23 cellular contexts compared by ENCODE assay signal in the genomic region with DNA sequence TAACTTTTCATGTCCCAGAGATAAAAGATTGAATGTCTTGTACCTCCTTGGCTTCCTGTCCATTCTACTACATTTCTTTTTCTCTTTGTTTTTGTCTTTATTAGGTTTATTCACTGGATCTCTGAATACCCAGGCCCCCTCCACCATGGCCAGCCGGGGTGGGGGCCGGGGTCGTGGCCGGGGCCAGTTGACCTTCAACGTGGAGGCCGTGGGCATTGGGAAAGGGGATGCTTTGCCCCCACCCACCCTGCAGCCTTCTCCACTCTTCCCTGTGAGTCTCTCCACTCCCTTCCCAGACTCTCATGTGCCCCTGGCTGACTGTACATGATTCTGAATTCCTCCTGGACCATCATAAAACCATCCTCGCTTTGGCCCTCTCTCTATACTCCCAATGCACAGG. TPM values are rescaled to one million over a fixed set of nuclear protein-coding genes. Genes with fewer than 3 reads are reported as not detected.
DNase-seq lines count a peak whose midpoint lies in the region; ATAC-seq and TF ChIP-seq lines count a peak whose summit lies in the region.
"Had no signal": no experiment of that assay in that cellular context is flagged by ENCODE, and none has a peak within 500 bp of the region (broad histone marks: within the 10 kb centered on the region; RNA-seq: fewer than 3 reads in every experiment).

No MANE protein-coding gene starts in this region.

- no peaks in the 10 kb centered on the region for H3K9me3 ChIP-seq in subcutaneous abdominal adipose tissue (ENCODE audit: control insufficient read depth in 5 of 5, low read length in 5 of 5)
- H3K9me3 ChIP-seq: A549 had no signal

- no peak overlapping the region for H3K4me3 Mint-ChIP-seq in activated naive CD4-positive, alpha-beta T cell treated with anti-CD3 and anti-CD28 coated beads, Interleukin-2, amount 50 U/mL, for 24 hours
- no peak overlapping the region for H3K4me3 Mint-ChIP-seq in brain
- no peak overlapping the region for H3K4me3 Mint-ChIP-seq in naive thymus-derived CD8-positive, alpha-beta T cell
- H3K4me3 Mint-ChIP-seq: CD8-positive, alpha-beta T cell; HFFc6 had no signal

- H3K4me1 Mint-ChIP-seq in activated naive CD4-positive, alpha-beta T cell treated with anti-CD3 and anti-CD28 coated beads, Interleukin-2, amount 50 U/mL, for 24 hours, result peaks cover 35% of the 10 kb centered on the region
- H3K4me1 Mint-ChIP-seq in brain, result peaks cover 5% of the 10 kb centered on the region
- peaks cover 11 to 37% (median 26%) of the 10 kb centered on the region in 4 donors for H3K4me1 Mint-ChIP-seq in naive thymus-derived CD8-positive, alpha-beta T cell

- no peak for ATAC-seq in naive thymus-derived CD8-positive, alpha-beta T cell
- ATAC-seq in GM18868 (IDR thresholded peaks at IDR 0.05; ENCODE audit: unreplicated experiment) (no peak), GM19395 (IDR thresholded peaks at IDR 0.05; ENCODE audit: unreplicated experiment) (no peak), GM21528 (IDR thresholded peaks at IDR 0.05; ENCODE audit: low FRiP score, unreplicated experiment) (no peak)
- ATAC-seq: A549; CD8-positive, alpha-beta T cell; HepG2 had no signal

- peaks cover 0 to 5% (median 0%) of the 10 kb centered on the region in 5 donors for H3K36me3 ChIP-seq in subcutaneous abdominal adipose tissue (ENCODE audit: control insufficient read depth in 5 of 5, insufficient read depth in 5 of 5, low read length in 5 of 5)

- H3K36me3 Mint-ChIP-seq in activated naive CD4-positive, alpha-beta T cell treated with anti-CD3 and anti-CD28 coated beads, Interleukin-2, amount 50 U/mL, for 24 hours, result peaks cover 1% of the 10 kb centered on the region
- peaks cover 10% of the 10 kb centered on the region for H3K36me3 Mint-ChIP-seq in brain
- peaks cover 0 to 23% (median 2%) of the 10 kb centered on the region in 3 donors for H3K36me3 Mint-ChIP-seq in naive thymus-derived CD8-positive, alpha-beta T cell

- POLR2A ChIA-PET in naive thymus-derived CD8-positive, alpha-beta T cell (lab: Charles Lee), result interaction anchor here (25.2 to 30.6 kb wide), 2 partner anchors 13 to 26 kb away, joined by 462 to 1573 read pairs; partner anchors contain the start of genes ANKRD34A, LIX1L, POLR3GL and TXNIP

- no peaks in the 10 kb centered on the region for H3K27me3 ChIP-seq in subcutaneous abdominal adipose tissue (ENCODE audit: control insufficient read depth in 5 of 5, insufficient read depth in 4 of 5, low read length in 5 of 5)

- no peak overlapping the region for H3K4me3 ChIP-seq in subcutaneous abdominal adipose tissue (ENCODE audit: low read depth in 1 of 5, low read length in 5 of 5)
- H3K4me3 ChIP-seq: A549 had no signal

- peak overlapping the region; percentile 59 for H3K27ac Mint-ChIP-seq in activated naive CD4-positive, alpha-beta T cell treated with anti-CD3 and anti-CD28 coated beads, Interleukin-2, amount 50 U/mL, for 24 hours
- H3K27ac Mint-ChIP-seq in brain, result peak overlapping the region in 3 of 5 experiments; percentile 41 to 76 (median 66)
- H3K27ac Mint-ChIP-seq in naive thymus-derived CD8-positive, alpha-beta T cell, result peak overlapping the region in 7 of 10 donors; percentile 3 to 87 (median 54)

- DNase-seq in activated naive CD4-positive, alpha-beta T cell treated with anti-CD3 and anti-CD28 coated beads, Interleukin-2, amount 50 U/mL, for 16 hours, result no peak
- DNase-seq in naive thymus-derived CD8-positive, alpha-beta T cell, result no peak
- DNase-seq: Calu3, H7, HFFc6, KBM-7, NCI-H1105 treated with DMSO at 0.1 percent for 48 hours, NCI-H187, NCI-H2107, NCI-H510A, NCI-H774, Right ventricle myocardium superior had no signal

- no peak for TF ChIP-seq CTCF in brain (conservative IDR thresholded peaks at IDR 0.05)

- peaks cover 15 to 35% (median 30%) of the 10 kb centered on the region in 5 donors for H3K4me1 ChIP-seq in subcutaneous abdominal adipose tissue (ENCODE audit: control insufficient read depth in 5 of 5, insufficient read depth in 5 of 5, low read length in 5 of 5)

- H3K9ac ChIP-seq in subcutaneous abdominal adipose tissue (ENCODE audit: low read length in 5 of 5), result peak overlapping the region in 1 of 5 donors; percentile 41

- H3K27ac ChIP-seq in subcutaneous abdominal adipose tissue (ENCODE audit: low read depth, low read length), result peak overlapping the region; percentile 35
- H3K27ac ChIP-seq: A549 had no signal

- no peaks in the 10 kb centered on the region for H3K9me3 Mint-ChIP-seq in activated naive CD4-positive, alpha-beta T cell treated with anti-CD3 and anti-CD28 coated beads, Interleukin-2, amount 50 U/mL, for 24 hours
- no peaks in the 10 kb centered on the region for H3K9me3 Mint-ChIP-seq in brain
- H3K9me3 Mint-ChIP-seq in naive thymus-derived CD8-positive, alpha-beta T cell, result no peaks in the 10 kb centered on the region
- H3K9me3 Mint-ChIP-seq: CD8-positive, alpha-beta T cell; HFFc6 had no signal

- H3K27me3 Mint-ChIP-seq in activated naive CD4-positive, alpha-beta T cell treated with anti-CD3 and anti-CD28 coated beads, Interleukin-2, amount 50 U/mL, for 24 hours, result no peaks in the 10 kb centered on the region
- H3K27me3 Mint-ChIP-seq in brain, result no peaks in the 10 kb centered on the region
- no peaks in the 10 kb centered on the region for H3K27me3 Mint-ChIP-seq in naive thymus-derived CD8-positive, alpha-beta T cell

RNA-seq across cellular contexts. Expression of gene POLR3GL, which starts 10.2 kb away (rescaled TPM):
- polyA plus RNA-seq in brain (ENCODE audit: insufficient read depth, low read depth, low replicate concordance), result 47.1 TPM
- 10 to 100 TPM; 32.5 to 34.4 TPM for total RNA-seq in naive thymus-derived CD8-positive, alpha-beta T cell
- polyA plus RNA-seq in naive thymus-derived CD8-positive, alpha-beta T cell, result 100 to 1,000 TPM in 1 of 3 donors, 10 to 100 TPM in 2; 98.4 to 101 (median 98.6) TPM

RNA-seq across cellular contexts. Expression of gene ANKRD34A, which starts 10.3 kb away (rescaled TPM):
- 7.3 TPM for polyA plus RNA-seq in brain (ENCODE audit: insufficient read depth, low read depth, low replicate concordance)
- 1 to 10 TPM in 1 of 2 experiments, under 1 TPM in 1; 0.96 to 1.6 TPM for total RNA-seq in naive thymus-derived CD8-positive, alpha-beta T cell
- polyA plus RNA-seq in naive thymus-derived CD8-positive, alpha-beta T cell, result under 1 TPM; 0.12 to 0.38 (median 0.25) TPM

RNA-seq across cellular contexts. Expression of gene LIX1L, which starts 16.9 kb away (rescaled TPM):
- polyA plus RNA-seq in brain (ENCODE audit: insufficient read depth, low read depth, low replicate concordance), result 23.2 TPM
- 10 to 100 TPM; 54.6 to 59.4 TPM for total RNA-seq in naive thymus-derived CD8-positive, alpha-beta T cell
- 10 to 100 TPM; 26.3 to 31.7 (median 29.3) TPM for polyA plus RNA-seq in naive thymus-derived CD8-positive, alpha-beta T cell

RNA-seq across cellular contexts. Expression of gene TXNIP, which starts 21.7 kb away (rescaled TPM):
- polyA plus RNA-seq in brain (ENCODE audit: insufficient read depth, low read depth, low replicate concordance), result 115 TPM
- 100 to 1,000 TPM; 836 to 848 TPM for total RNA-seq in naive thymus-derived CD8-positive, alpha-beta T cell
- 1,000 to 10,000 TPM; 4,009 to 5,114 (median 5,016) TPM for polyA plus RNA-seq in naive thymus-derived CD8-positive, alpha-beta T cell

RNA-seq across cellular contexts. Expression of gene HJV, which starts 46.8 kb away (rescaled TPM):
- polyA plus RNA-seq in brain (ENCODE audit: insufficient read depth, low read depth, low replicate concordance), result not detected
- not detected for total RNA-seq in naive thymus-derived CD8-positive, alpha-beta T cell
- polyA plus RNA-seq in naive thymus-derived CD8-positive, alpha-beta T cell, result not detected
- total RNA-seq: Calu3; CD8-positive, alpha-beta T cell; HFFc6; OCI-LY7 had no signal
- polyA plus RNA-seq: A549, BJ, HepG2 had no signal
